In the genomic region with DNA sequence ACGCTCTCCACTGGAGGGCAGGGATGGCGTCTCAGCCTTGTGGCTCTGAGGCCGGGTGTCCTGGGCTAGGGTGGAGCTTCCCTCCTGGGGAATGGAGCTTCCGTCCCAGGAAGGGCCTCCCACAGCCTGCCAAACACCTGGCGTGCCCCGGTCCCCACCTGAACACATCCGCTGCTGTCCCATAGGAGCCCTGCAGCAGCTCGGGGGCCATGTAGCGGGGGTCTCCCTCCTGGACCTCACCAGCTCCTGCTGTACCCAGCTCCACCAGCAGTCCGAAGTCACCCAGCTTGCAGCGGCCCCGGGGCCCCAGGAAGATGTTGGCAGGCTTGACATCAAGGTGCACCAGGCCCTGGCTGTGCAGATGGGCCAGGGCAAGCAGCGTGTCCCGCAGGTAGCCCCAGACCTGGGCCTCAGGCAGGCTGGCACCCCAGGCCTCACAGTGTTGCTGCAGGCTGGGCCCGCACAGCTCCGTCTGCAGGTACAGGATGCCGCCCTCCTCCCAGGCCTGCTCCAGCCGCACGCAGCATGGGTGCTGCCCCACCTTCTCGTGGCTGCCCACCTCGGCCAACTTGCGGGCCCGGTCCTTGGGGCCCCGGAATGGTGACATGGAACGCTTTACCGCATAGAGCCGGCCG, we compare ENCODE assay signal across 2 cellular contexts.
A peak's percentile ranks its signal among the peaks of the same experiment; 100 is the strongest.
TF ChIP-seq lines count a peak whose summit lies in the region.

No MANE protein-coding gene starts in this region.

TF ChIP-seq in HCT116, 20 proteins besides CTCF, POLR2A, EP300 and RAD21:
- TF ChIP-seq ZBTB33 (IDR thresholded peaks at IDR 0.05; ENCODE audit: extremely low read depth, insufficient replicate concordance, low read length) (no peak), TCF7L2 (IDR thresholded peaks at IDR 0.05; ENCODE audit: borderline replicate concordance, extremely low read depth, insufficient read depth, insufficient read length) (no peak), POLR2AphosphoS5 (IDR thresholded peaks at IDR 0.05; ENCODE audit: low read depth, low read length) (no peak), YY1 (IDR thresholded peaks at IDR 0.05; ENCODE audit: extremely low read depth, insufficient replicate concordance, low read depth, low read length) (no peak), SRF (IDR thresholded peaks at IDR 0.05; ENCODE audit: low read depth) (no peak), JUND (IDR thresholded peaks at IDR 0.05) (no peak), CBX3 (IDR thresholded peaks at IDR 0.05; ENCODE audit: low read depth) (no peak), MAX (IDR thresholded peaks at IDR 0.05) (no peak), EZH2phosphoT487 (IDR thresholded peaks at IDR 0.05; ENCODE audit: borderline replicate concordance) (no peak), ZFX (IDR thresholded peaks at IDR 0.05) (no peak), SP1 (IDR thresholded peaks at IDR 0.05; ENCODE audit: low read depth) (no peak), FOSL1 (IDR thresholded peaks at IDR 0.05; ENCODE audit: low read depth) (no peak), CEBPB (IDR thresholded peaks at IDR 0.05; ENCODE audit: low read depth) (no peak), ZNF274 (IDR thresholded peaks at IDR 0.05; ENCODE audit: low read depth, low read length) (no peak), EZH2 (IDR thresholded peaks at IDR 0.05) (no peak), ELF1 (IDR thresholded peaks at IDR 0.05; ENCODE audit: borderline replicate concordance, low read depth) (no peak)
- TF ChIP-seq, protein P1, sequence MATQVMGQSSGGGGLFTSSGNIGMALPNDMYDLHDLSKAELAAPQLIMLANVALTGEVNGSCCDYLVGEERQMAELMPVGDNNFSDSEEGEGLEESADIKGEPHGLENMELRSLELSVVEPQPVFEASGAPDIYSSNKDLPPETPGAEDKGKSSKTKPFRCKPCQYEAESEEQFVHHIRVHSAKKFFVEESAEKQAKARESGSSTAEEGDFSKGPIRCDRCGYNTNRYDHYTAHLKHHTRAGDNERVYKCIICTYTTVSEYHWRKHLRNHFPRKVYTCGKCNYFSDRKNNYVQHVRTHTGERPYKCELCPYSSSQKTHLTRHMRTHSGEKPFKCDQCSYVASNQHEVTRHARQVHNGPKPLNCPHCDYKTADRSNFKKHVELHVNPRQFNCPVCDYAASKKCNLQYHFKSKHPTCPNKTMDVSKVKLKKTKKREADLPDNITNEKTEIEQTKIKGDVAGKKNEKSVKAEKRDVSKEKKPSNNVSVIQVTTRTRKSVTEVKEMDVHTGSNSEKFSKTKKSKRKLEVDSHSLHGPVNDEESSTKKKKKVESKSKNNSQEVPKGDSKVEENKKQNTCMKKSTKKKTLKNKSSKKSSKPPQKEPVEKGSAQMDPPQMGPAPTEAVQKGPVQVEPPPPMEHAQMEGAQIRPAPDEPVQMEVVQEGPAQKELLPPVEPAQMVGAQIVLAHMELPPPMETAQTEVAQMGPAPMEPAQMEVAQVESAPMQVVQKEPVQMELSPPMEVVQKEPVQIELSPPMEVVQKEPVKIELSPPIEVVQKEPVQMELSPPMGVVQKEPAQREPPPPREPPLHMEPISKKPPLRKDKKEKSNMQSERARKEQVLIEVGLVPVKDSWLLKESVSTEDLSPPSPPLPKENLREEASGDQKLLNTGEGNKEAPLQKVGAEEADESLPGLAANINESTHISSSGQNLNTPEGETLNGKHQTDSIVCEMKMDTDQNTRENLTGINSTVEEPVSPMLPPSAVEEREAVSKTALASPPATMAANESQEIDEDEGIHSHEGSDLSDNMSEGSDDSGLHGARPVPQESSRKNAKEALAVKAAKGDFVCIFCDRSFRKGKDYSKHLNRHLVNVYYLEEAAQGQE (IDR thresholded peaks at IDR 0.05; ENCODE audit: low read depth) = no peak
- TF ChIP-seq, protein P2, sequence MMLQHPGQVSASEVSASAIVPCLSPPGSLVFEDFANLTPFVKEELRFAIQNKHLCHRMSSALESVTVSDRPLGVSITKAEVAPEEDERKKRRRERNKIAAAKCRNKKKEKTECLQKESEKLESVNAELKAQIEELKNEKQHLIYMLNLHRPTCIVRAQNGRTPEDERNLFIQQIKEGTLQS (IDR thresholded peaks at IDR 0.05) = no peak

TF ChIP-seq in K562, 482 proteins besides CTCF, POLR2A, EP300 and RAD21:
- TF ChIP-seq PHF8 (IDR thresholded peaks at IDR 0.05; ENCODE audit: borderline replicate concordance, low read length) = 0 out of 2 replicates have a peak, but pooled peaks have one; percentile 12
- TF ChIP-seq RHOXF2B (CRISPR knock-in tag; conservative IDR thresholded peaks at IDR 0.05) = no peak
- no peak for TF ChIP-seq U2AF1 (optimal IDR thresholded peaks at IDR 0.05; ENCODE audit: low read depth, low read length)
- peak; percentile 71 for TF ChIP-seq RBM22 (IDR thresholded peaks at IDR 0.05; ENCODE audit: low read depth, low read length, poor library complexity, severe bottlenecking)
- TF ChIP-seq NFIX (CRISPR knock-in tag; IDR thresholded peaks at IDR 0.05; ENCODE audit: low read depth) = no peak
- no peak for TF ChIP-seq ZNF695 (CRISPR knock-in tag; IDR thresholded peaks at IDR 0.05)
- peak; percentile 72 for TF ChIP-seq POLR2G (IDR thresholded peaks at IDR 0.05; ENCODE audit: low read depth, low read length)
- TF ChIP-seq CHCHD3 (CRISPR knock-in tag; IDR thresholded peaks at IDR 0.05) = no peak
- 0 out of 2 replicates have a peak, but pooled peaks have one; percentile 25 for TF ChIP-seq GABPB1 (CRISPR knock-in tag; IDR thresholded peaks at IDR 0.05)
- TF ChIP-seq HNRNPUL1 (IDR thresholded peaks at IDR 0.05; ENCODE audit: low read length) = no peak
- TF ChIP-seq EWSR1 (IDR thresholded peaks at IDR 0.05; ENCODE audit: borderline replicate concordance, low read depth, partially characterized antibody) = no peak
- no peak for TF ChIP-seq FOXM1 (IDR thresholded peaks at IDR 0.05; ENCODE audit: low read depth)
- TF ChIP-seq FOXM1 (CRISPR knock-in tag; IDR thresholded peaks at IDR 0.05; ENCODE audit: low read depth) = peak; percentile 67; the same call in 1 of the 2 replicates
- TF ChIP-seq ZBTB2 (IDR thresholded peaks at IDR 0.05) = no peak
- TF ChIP-seq MTA2 (IDR thresholded peaks at IDR 0.05; ENCODE audit: low read depth) = no peak
- TF ChIP-seq MCM2 (IDR thresholded peaks at IDR 0.05; ENCODE audit: low read depth) = no peak
- TF ChIP-seq, protein P3, sequence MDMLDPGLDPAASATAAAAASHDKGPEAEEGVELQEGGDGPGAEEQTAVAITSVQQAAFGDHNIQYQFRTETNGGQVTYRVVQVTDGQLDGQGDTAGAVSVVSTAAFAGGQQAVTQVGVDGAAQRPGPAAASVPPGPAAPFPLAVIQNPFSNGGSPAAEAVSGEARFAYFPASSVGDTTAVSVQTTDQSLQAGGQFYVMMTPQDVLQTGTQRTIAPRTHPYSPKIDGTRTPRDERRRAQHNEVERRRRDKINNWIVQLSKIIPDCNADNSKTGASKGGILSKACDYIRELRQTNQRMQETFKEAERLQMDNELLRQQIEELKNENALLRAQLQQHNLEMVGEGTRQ (CRISPR knock-in tag; IDR thresholded peaks at IDR 0.05) = no peak
- no peak for TF ChIP-seq CBX2 (IDR thresholded peaks at IDR 0.05; ENCODE audit: insufficient read depth, low read length, poor library complexity, severe bottlenecking)
- TF ChIP-seq PRPF4 (IDR thresholded peaks at IDR 0.05; ENCODE audit: insufficient read depth, low read depth, low read length, poor library complexity, severe bottlenecking) = no peak
- no peak for TF ChIP-seq WHSC1 (IDR thresholded peaks at IDR 0.05; ENCODE audit: low read length)
- no peak for TF ChIP-seq ZNF589 (CRISPR knock-in tag; IDR thresholded peaks at IDR 0.05; ENCODE audit: low read depth)
- TF ChIP-seq ZMIZ1 (IDR thresholded peaks at IDR 0.05; ENCODE audit: low read depth in 2 of 2, low read length in 2 of 2) = no peak
- TF ChIP-seq RBBP5 (IDR thresholded peaks at IDR 0.05; ENCODE audit: borderline replicate concordance, insufficient read depth, low read length, poor library complexity, severe bottlenecking) = no peak
- no peak for TF ChIP-seq ZNF143 (CRISPR knock-in tag; IDR thresholded peaks at IDR 0.05)
- peak; percentile 70 for TF ChIP-seq RBFOX2 (IDR thresholded peaks at IDR 0.05; ENCODE audit: low read depth, low read length)
